In genomic region chr4:146450524-146450923, GRCh38 we compare ENCODE assay signal across 8 cellular contexts.
DNase-seq lines count a peak whose midpoint lies in the region; ATAC-seq lines count a peak whose summit lies in the region.
"Had no signal": no experiment of that assay in that cellular context is flagged by ENCODE, and none has a peak within 500 bp of the region (broad histone marks: within the 10 kb centered on the region; RNA-seq: fewer than 3 reads in every experiment).

No MANE protein-coding gene starts in this region.

- peak; percentile 91 for ATAC-seq in GM18867 (IDR thresholded peaks at IDR 0.05; ENCODE audit: unreplicated experiment)
- ATAC-seq in GM21576 (IDR thresholded peaks at IDR 0.05; ENCODE audit: unreplicated experiment), result peak; percentile 80
- peak; percentile 86 for ATAC-seq in HG03442 (IDR thresholded peaks at IDR 0.05; ENCODE audit: unreplicated experiment)

- DNase-seq in hepatic stellate cell (ENCODE audit: low spot score) (peak; percentile 12), NCI-H1436 (lab: John Stamatoyannopoulos, UW) (no peak), amniotic stem cell (lab: John Stamatoyannopoulos, UW) (no peak), NCI-H2029 treated with DMSO at 0.1 percent for 48 hours (lab: John Stamatoyannopoulos, UW) (no peak)
- DNase-seq: esophagus squamous epithelium had no signal
